ENCODE assay signal across 10 cellular contexts in the genomic region with DNA sequence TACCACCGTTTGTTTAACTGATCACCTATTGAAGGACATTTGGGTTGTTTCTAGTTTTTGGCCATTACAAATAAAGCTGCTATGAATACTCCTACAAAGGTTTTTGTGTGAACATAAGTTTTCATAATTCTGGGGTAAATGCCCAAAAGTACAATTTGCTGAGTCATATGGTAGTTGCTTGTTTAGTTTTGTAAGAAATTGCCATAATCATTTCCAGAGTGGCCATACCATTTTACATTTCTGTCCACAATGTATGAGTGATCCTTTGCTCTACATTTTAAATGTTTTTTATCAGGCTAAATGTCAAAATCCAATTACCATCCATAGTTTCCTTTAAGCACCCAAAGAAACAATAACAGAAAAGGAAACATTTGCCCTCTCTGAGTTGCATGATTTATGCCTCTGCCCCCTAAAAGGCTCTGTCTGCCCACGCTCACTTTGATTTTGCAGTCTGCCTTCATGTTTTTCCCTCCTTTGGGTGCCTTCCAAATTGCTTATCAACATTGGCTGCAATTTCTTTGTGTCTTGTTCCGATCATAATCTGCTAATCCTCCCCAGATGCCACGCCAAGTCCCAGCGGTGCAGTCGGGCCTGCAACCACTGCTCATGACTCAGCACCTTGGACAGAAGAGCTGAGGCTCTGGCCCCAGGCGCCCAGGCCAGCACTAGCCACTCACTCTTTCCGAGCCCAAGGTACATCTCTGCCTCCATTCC.
DNase-seq lines count a peak whose midpoint lies in the region; ATAC-seq and TF ChIP-seq lines count a peak whose summit lies in the region.
"Had no signal": no experiment of that assay in that cellular context is flagged by ENCODE, and none has a peak within 500 bp of the region (broad histone marks: within the 10 kb centered on the region; RNA-seq: fewer than 3 reads in every experiment).

No MANE protein-coding gene starts in this region.

- no peak for ATAC-seq in GM21447 (IDR thresholded peaks at IDR 0.05; ENCODE audit: unreplicated experiment)
- ATAC-seq in HG02678 (IDR thresholded peaks at IDR 0.05; ENCODE audit: unreplicated experiment): no peak

- DNase-seq in HCEC 1CT (peak; percentile 69), WERI-Rb-1 (peak; percentile 34), iPS-NIHi11 (ENCODE audit: low spot score) (peak; percentile 45), testis (peak; percentile 85), NCI-H1417 treated with DMSO at 0.1 percent for 48 hours (lab: John Stamatoyannopoulos, UW) (no peak), DMS153 (lab: John Stamatoyannopoulos, UW) (no peak)
- DNase-seq: NCI-H146 had no signal

- TF ChIP-seq CTCF in WERI-Rb-1 (IDR thresholded peaks at IDR 0.05; ENCODE audit: low read depth, low read length) (no peak), testis (IDR thresholded peaks at IDR 0.05) (no peak)

- no peaks in the 10 kb centered on the region for H3K27me3 ChIP-seq in WERI-Rb-1 (ENCODE audit: insufficient read depth, low read depth, severe bottlenecking)
- H3K27me3 ChIP-seq in testis: no peaks in the 10 kb centered on the region
- H3K27me3 ChIP-seq: ascending aorta had no signal

- H3K4me1 ChIP-seq in testis: peaks cover 18% of the 10 kb centered on the region

- TF ChIP-seq POLR2A in testis (IDR thresholded peaks at IDR 0.05): no peak

- peaks cover 2% of the 10 kb centered on the region for H3K9me3 ChIP-seq in WERI-Rb-1 (ENCODE audit: severe bottlenecking)
- H3K9me3 ChIP-seq in testis: no peaks in the 10 kb centered on the region
- H3K9me3 ChIP-seq: ascending aorta had no signal

- no peaks in the 10 kb centered on the region for H3K36me3 ChIP-seq in WERI-Rb-1
- no peaks in the 10 kb centered on the region for H3K36me3 ChIP-seq in testis (ENCODE audit: low read depth, missing control alignments)
- H3K36me3 ChIP-seq: ascending aorta had no signal

- 32 to 37% methylated on average over 8 of the region's 8 CpGs for WGBS in testis, 2 donors

- H3K27ac ChIP-seq in WERI-Rb-1 (no peak overlapping the region), testis (no peak overlapping the region)

- intact Hi-C loops in testis (cut with DNase I; ENCODE audit: low total_unique reads): no loop called here

- H3K4me3 ChIP-seq in WERI-Rb-1 (ENCODE audit: low read depth, low read length) (no peak overlapping the region), testis (no peak overlapping the region)
- H3K4me3 ChIP-seq: ascending aorta had no signal

Comparison
In these comparisons a context has a peak if more than half of its experiments do, and no peak if none do; other contexts are left out.
1. DNase-seq: peak in HCEC 1CT (single experiment), WERI-Rb-1 (single experiment), iPS-NIHi11 (single experiment) and testis (single experiment); none in NCI-H1417 treated with DMSO at 0.1 percent for 48 hours (single experiment) and DMS153 (single experiment).